In genomic region chr19:55812449-55812848, GRCh38 we compare ENCODE assay signal across 29 cellular contexts.
"Had no signal": no experiment of that assay in that cellular context is flagged by ENCODE, and none has a peak within 500 bp of the region (broad histone marks: within the 10 kb centered on the region; RNA-seq: fewer than 3 reads in every experiment).

No MANE protein-coding gene starts in this region.

- DNase-seq: activated B cell treated with CpG ODN at 0.5 μM for 24 hours; activated CD4-positive, alpha-beta memory T cell treated with anti-CD3 and anti-CD28 coated beads for 36 hours; activated CD4-positive, alpha-beta T cell treated with anti-CD3 and anti-CD28 coated beads for 4 hours; activated CD4-positive, alpha-beta T cell treated with anti-CD3 and anti-CD28 coated beads, Interleukin-2, amount 10 ng/mL, durations not matched to agents 24 days and 14 days; activated CD4-positive, alpha-beta T cell treated with anti-CD3 and anti-CD28 coated beads, Interleukin-2, amount 50 U/mL, for 1 hour; activated CD4-positive, alpha-beta T cell treated with anti-CD3 and anti-CD28 coated beads, Interleukin-2, amount 50 U/mL, for 4 hours; activated CD4-positive, CD25-positive, alpha-beta regulatory T cell treated with anti-CD3 and anti-CD28 coated beads, Interleukin-2, amount 50 U/mL, for 72 hours; activated CD8-positive, alpha-beta memory T cell treated with anti-CD3 and anti-CD28 coated beads, Interleukin-2, amount 50 U/mL, for 4 hours; activated CD8-positive, alpha-beta T cell treated with anti-CD3 and anti-CD28 coated beads for 36 hours; activated effector memory CD4-positive, alpha-beta T cell treated with anti-CD3 and anti-CD28 coated beads, Interleukin-2, amount 50 U/mL, for 16 hours; activated gamma-delta T cell treated with Interleukin-2 at 50 U/mL for 16 hours; activated naive CD4-positive, alpha-beta T cell; activated naive CD4-positive, alpha-beta T cell treated with anti-CD3 and anti-CD28 coated beads for 36 hours; activated naive CD4-positive, alpha-beta T cell treated with anti-CD3 and anti-CD28 coated beads, Interleukin-2, amount 50 U/mL, for 16 hours; activated naive CD8-positive, alpha-beta T cell treated with anti-CD3 and anti-CD28 coated beads for 36 hours; activated T-cell treated with anti-CD3 and anti-CD28 coated beads for 4 hours; activated T-cell treated with anti-CD3 and anti-CD28 coated beads, Interleukin-2, amount 50 U/mL, for 1 hour; activated T-cell treated with anti-CD3 and anti-CD28 coated beads, Interleukin-2, amount 50 U/mL, for 4 hours; activated T-cell treated with anti-CD3 and anti-CD28 coated beads, Interleukin-2, amount 50 U/mL, for 72 hours; adrenal gland; amniotic stem cell; aorta; body of pancreas; caudate nucleus; cerebellar nuclear complex; T-helper 2 cell; T-helper 9 cell had no signal

- H3K36me3 ChIP-seq: adrenal gland, cardiac muscle cell had no signal

- H3K4me3 ChIP-seq: adrenal gland, body of pancreas, cardiac muscle cell had no signal

- H3K27ac ChIP-seq: adrenal gland, body of pancreas, cardiac muscle cell, VCaP had no signal

- H3K27me3 ChIP-seq: adrenal gland, body of pancreas, cardiac muscle cell had no signal

- H3K9me3 ChIP-seq: adrenal gland, body of pancreas had no signal
